Comparison of ENCODE assay signal across 3 cellular contexts in the genomic region with DNA sequence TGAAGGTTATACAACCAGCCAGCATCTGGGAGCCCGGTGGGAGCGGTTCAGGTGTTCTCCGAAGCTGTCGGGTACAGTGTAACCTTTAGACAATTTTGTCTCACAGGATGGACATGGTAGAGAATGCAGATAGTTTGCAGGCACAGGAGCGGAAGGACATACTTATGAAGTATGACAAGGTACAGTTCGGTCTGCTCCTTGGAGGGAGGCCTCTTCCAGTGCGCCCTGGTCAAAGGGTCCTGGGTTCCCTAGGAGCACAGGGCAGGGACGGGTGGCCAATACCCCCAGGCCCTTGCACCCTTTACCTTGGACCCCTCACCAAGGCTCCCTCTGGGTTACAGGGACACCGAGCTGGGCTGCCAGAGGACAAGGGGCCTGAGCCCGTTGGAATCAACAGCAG. TPM values are rescaled to one million over a fixed set of nuclear protein-coding genes. Genes with fewer than 3 reads are reported as not detected.
"Had no signal": no experiment of that assay in that cellular context is flagged by ENCODE, and none has a peak within 500 bp of the region (broad histone marks: within the 10 kb centered on the region; RNA-seq: fewer than 3 reads in every experiment).

No MANE protein-coding gene starts in this region.

RNA-seq across cellular contexts. Expression of gene USP6, which starts 14.4 kb away (rescaled TPM):
- total RNA-seq: HT-29, IMR-90 had no signal

RNA-seq across cellular contexts. Expression of gene ZFP3, which starts 52.0 kb away (rescaled TPM):
- polyA plus RNA-seq: K562 had no signal
